In genomic region chr4:153318696-153319320, GRCh38 we compare ENCODE assay signal across 8 cellular contexts. TPM values are rescaled to one million over a fixed set of nuclear protein-coding genes. Genes with fewer than 3 reads are reported as not detected.
DNase-seq lines count a peak whose midpoint lies in the region; ATAC-seq and TF ChIP-seq lines count a peak whose summit lies in the region.

No MANE protein-coding gene starts in this region.

- in situ Hi-C loops in astrocyte of the spinal cord (cut with HindIII; ENCODE audit: low sequenced_read_pairs), result no loop called here

- intact Hi-C loops in Right ventricle myocardium superior (cut with DNase I) (loop anchor here (2.0 kb wide), 2 partner anchors 112 to 176 kb away; no protein-coding TSS in a partner anchor), cardiac septum (cut with DNase I) (loop anchor here (1.0 to 5.0 kb wide), 3 partner anchors 97 to 176 kb away; no protein-coding TSS in a partner anchor)

- no peak for DNase-seq in Right ventricle myocardium superior
- no peak for DNase-seq in cardiac septum (ENCODE audit: low spot score)
- DNase-seq in NCI-H526 (lab: John Stamatoyannopoulos, UW), result peak; percentile 34 to 65
- DNase-seq in astrocyte of the spinal cord (ENCODE audit: low read depth, low spot score), result peak; percentile 67
- DNase-seq in inferior parietal cortex (ENCODE audit: extremely low spot score), result peak; percentile 62
- peak; percentile 76 for DNase-seq in superior temporal gyrus (ENCODE audit: extremely low spot score)
- DNase-seq in activated CD8-positive, alpha-beta memory T cell treated with anti-CD3 and anti-CD28 coated beads for 24 hours, result no peak

- ATAC-seq in Right ventricle myocardium superior (ENCODE audit: poor library complexity) (peak; percentile 87), HG02642 (IDR thresholded peaks at IDR 0.05; ENCODE audit: poor library complexity, unreplicated experiment) (peak; percentile 62)

- peak; percentile 81 for TF ChIP-seq CTCF in astrocyte of the spinal cord (IDR thresholded peaks at IDR 0.05; ENCODE audit: low read depth, low read length)

- no peak overlapping the region for H3K4me3 ChIP-seq in astrocyte of the spinal cord (ENCODE audit: low read depth, low read length)

RNA-seq across cellular contexts. Expression of gene MND1, which starts 25.7 kb away (rescaled TPM):
- total RNA-seq in Right ventricle myocardium superior (0.38 TPM), cardiac septum (not detected)

Comparison
In these comparisons a context has a peak if more than half of its experiments do, and no peak if none do; other contexts are left out.
1. DNase-seq: peak in NCI-H526 (2 of 2), astrocyte of the spinal cord (single experiment), inferior parietal cortex (single experiment) and superior temporal gyrus (single experiment); none in Right ventricle myocardium superior (single experiment), cardiac septum (single experiment) and activated CD8-positive, alpha-beta memory T cell treated with anti-CD3 and anti-CD28 coated beads for 24 hours (single experiment).